Comparison of ENCODE assay signal across 17 cellular contexts in the genomic region with DNA sequence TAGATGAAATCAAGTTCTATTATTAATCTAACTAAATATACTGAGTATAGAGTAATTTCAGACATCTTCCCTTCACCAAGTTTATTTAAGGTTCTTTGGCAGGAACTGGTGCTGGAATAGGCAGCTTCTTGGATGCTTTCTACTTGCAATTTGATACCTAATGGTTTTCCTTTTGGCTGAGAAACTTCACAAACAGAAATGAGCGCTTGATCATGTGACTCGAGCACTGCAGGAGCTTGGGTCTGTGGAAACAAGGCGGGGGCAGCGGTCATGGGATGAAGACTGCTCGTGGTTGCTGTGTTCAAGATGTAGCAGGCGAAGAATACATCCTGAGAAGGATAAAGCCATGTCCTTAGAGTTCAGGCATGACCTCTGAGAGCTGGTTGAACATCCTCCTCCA.
DNase-seq lines count a peak whose midpoint lies in the region; ATAC-seq and TF ChIP-seq lines count a peak whose summit lies in the region.
"Had no signal": no experiment of that assay in that cellular context is flagged by ENCODE, and none has a peak within 500 bp of the region (broad histone marks: within the 10 kb centered on the region; RNA-seq: fewer than 3 reads in every experiment).

No MANE protein-coding gene starts in this region.

- H3K27ac ChIP-seq in heart left ventricle, result peak overlapping the region in 8 of 12 donors; percentile 55 to 88 (median 67)
- peak overlapping the region; percentile 98 for H3K27ac ChIP-seq in brain microvascular endothelial cell
- H3K27ac ChIP-seq in mesenchymal stem cell (ENCODE audit: low read length, poor library complexity, severe bottlenecking), result no peak overlapping the region
- H3K27ac ChIP-seq in upper lobe of right lung, result peak overlapping the region; percentile 78
- H3K27ac ChIP-seq: prostate gland had no signal

- WGBS in heart left ventricle, 4 donors, result 89 to 94% (median 92%) methylated on average over 6 of the region's 6 CpGs
- 96% methylated on average over 6 of the region's 6 CpGs for WGBS in mesenchymal stem cell

- H3K27ac Mint-ChIP-seq in stimulated activated naive B cell treated with anti-CD40 and anti-IgM and Interleukin-4, amounts not matched to agents 10 μg/mL and 1 μg/mL and 100 μg/mL, for 72 hours, result no peak overlapping the region
- H3K27ac Mint-ChIP-seq: activated CD4-positive, alpha-beta T cell treated with anti-CD3 and anti-CD28 coated beads, Interleukin-2, amount 10 ng/mL, durations not matched to agents 24 days and 14 days; activated T-helper 17 cell treated with anti-CD3 and anti-CD28 coated beads, Interleukin-2, amount 50 U/mL, for 72 hours had no signal

- H3K4me1 Mint-ChIP-seq in stimulated activated naive B cell treated with anti-CD40 and anti-IgM and Interleukin-4, amounts not matched to agents 10 μg/mL and 1 μg/mL and 100 μg/mL, for 72 hours, result peaks cover 4 to 8% of the 10 kb centered on the region in 2 donors

- TF ChIP-seq CTCF in heart left ventricle (IDR thresholded peaks at IDR 0.05) (no peak), brain microvascular endothelial cell (IDR thresholded peaks at IDR 0.05; ENCODE audit: low read depth, low read length, missing control alignments) (no peak), upper lobe of right lung (IDR thresholded peaks at IDR 0.05) (no peak)

- in situ Hi-C loops in brain microvascular endothelial cell (cut with HindIII; ENCODE audit: low pct_ligation_motif_present, low sequenced_read_pairs), result no loop called here

- H3K4me3 ChIP-seq in heart left ventricle (no peak overlapping the region), brain microvascular endothelial cell (ENCODE audit: low read depth, low read length) (no peak overlapping the region), mesenchymal stem cell (ENCODE audit: insufficient read depth in 1 of 2, low read depth in 1 of 2, low read length in 2 of 2) (no peak overlapping the region), upper lobe of right lung (no peak overlapping the region)
- H3K4me3 ChIP-seq: prostate gland, testis had no signal

- H3K4me1 ChIP-seq in heart left ventricle (peaks cover 0 to 40% (median 0%) of the 10 kb centered on the region in 12 donors), mesenchymal stem cell (ENCODE audit: control insufficient read depth, insufficient read depth, low read depth, low read length) (peaks cover 5% of the 10 kb centered on the region), upper lobe of right lung (peaks cover 6% of the 10 kb centered on the region)
- H3K4me1 ChIP-seq: prostate gland, testis had no signal

- H3K79me1 ChIP-seq in mesenchymal stem cell (replicated peaks; ENCODE audit: low read length, poor library complexity, severe bottlenecking), result no peaks in the 10 kb centered on the region

- H3K36me3 ChIP-seq in heart left ventricle, result no peaks in the 10 kb centered on the region
- H3K36me3 ChIP-seq in brain microvascular endothelial cell (replicated peaks), result no peaks in the 10 kb centered on the region
- H3K36me3 ChIP-seq in mesenchymal stem cell (ENCODE audit: control insufficient read depth in 1 of 2, insufficient read depth in 2 of 2, low read depth in 1 of 2, low read length in 2 of 2), result no peaks in the 10 kb centered on the region
- H3K36me3 ChIP-seq in upper lobe of right lung, result no peaks in the 10 kb centered on the region
- H3K36me3 ChIP-seq: prostate gland had no signal

- H3K4me3 Mint-ChIP-seq in stimulated activated naive B cell treated with anti-CD40 and anti-IgM and Interleukin-4, amounts not matched to agents 10 μg/mL and 1 μg/mL and 100 μg/mL, for 72 hours, result no peak overlapping the region
- H3K4me3 Mint-ChIP-seq: activated CD4-positive, alpha-beta T cell treated with anti-CD3 and anti-CD28 coated beads, Interleukin-2, amount 10 ng/mL, durations not matched to agents 24 days and 14 days; activated T-helper 17 cell treated with anti-CD3 and anti-CD28 coated beads, Interleukin-2, amount 50 U/mL, for 72 hours had no signal

- H2AK5ac ChIP-seq in mesenchymal stem cell (ENCODE audit: low read length, severe bottlenecking), result no peak overlapping the region

- H3K23ac ChIP-seq in mesenchymal stem cell (ENCODE audit: low read length in 2 of 2), result peak overlapping the region in 1 of 2 experiments; percentile 77

- no peaks in the 10 kb centered on the region for H3K27me3 ChIP-seq in heart left ventricle
- no peaks in the 10 kb centered on the region for H3K27me3 ChIP-seq in brain microvascular endothelial cell (replicated peaks)
- H3K27me3 ChIP-seq in mesenchymal stem cell (ENCODE audit: control insufficient read depth in 1 of 2, insufficient read depth in 1 of 2, low read length in 2 of 2), result peaks cover 0 to 13% of the 10 kb centered on the region in 2 experiments
- no peaks in the 10 kb centered on the region for H3K27me3 ChIP-seq in upper lobe of right lung
- H3K27me3 ChIP-seq: foreskin keratinocyte, testis had no signal

- H3K9me3 ChIP-seq in heart left ventricle (no peaks in the 10 kb centered on the region), mesenchymal stem cell (ENCODE audit: control insufficient read depth, low read length) (no peaks in the 10 kb centered on the region), upper lobe of right lung (no peaks in the 10 kb centered on the region)
- H3K9me3 ChIP-seq: prostate gland, testis had no signal

- no peaks in the 10 kb centered on the region for H3K36me3 Mint-ChIP-seq in stimulated activated naive B cell treated with anti-CD40 and anti-IgM and Interleukin-4, amounts not matched to agents 10 μg/mL and 1 μg/mL and 100 μg/mL, for 72 hours

- peak overlapping the region; percentile 30 for H4K8ac ChIP-seq in mesenchymal stem cell (ENCODE audit: low read length)

- no peak overlapping the region for H2AFZ ChIP-seq in mesenchymal stem cell (ENCODE audit: low read depth, low read length)

- H3K9me3 Mint-ChIP-seq in stimulated activated naive B cell treated with anti-CD40 and anti-IgM and Interleukin-4, amounts not matched to agents 10 μg/mL and 1 μg/mL and 100 μg/mL, for 72 hours, result no peaks in the 10 kb centered on the region
- H3K9me3 Mint-ChIP-seq: activated CD4-positive, alpha-beta T cell treated with anti-CD3 and anti-CD28 coated beads, Interleukin-2, amount 10 ng/mL, durations not matched to agents 24 days and 14 days; activated T-helper 17 cell treated with anti-CD3 and anti-CD28 coated beads, Interleukin-2, amount 50 U/mL, for 72 hours had no signal

- intact Hi-C loops in heart left ventricle (cut with DNase I), result loop anchor here in 6 of 10 donors (5.0 to 10.0 kb wide), 3 partner anchors 159 to 469 kb away; no protein-coding TSS in a partner anchor
- intact Hi-C loops in Right ventricle myocardium inferior (cut with DNase I), result loop anchor here (10.0 kb wide), 1 partner anchor 339 kb away; no protein-coding TSS in a partner anchor
- intact Hi-C loops in upper lobe of right lung (cut with DNase I), result no loop called here

- ATAC-seq in heart left ventricle (no peak), Right ventricle myocardium inferior (no peak), upper lobe of right lung (no peak), GM21737 (IDR thresholded peaks at IDR 0.05; ENCODE audit: unreplicated experiment) (no peak)
- no peak for ATAC-seq in stimulated activated naive B cell treated with anti-CD40 and anti-IgM and Interleukin-4, amounts not matched to agents 10 μg/mL and 1 μg/mL and 100 μg/mL, for 72 hours (replicated peaks)
- ATAC-seq: activated T-helper 17 cell treated with anti-CD3 and anti-CD28 coated beads, Interleukin-2, amount 50 U/mL, for 72 hours; left lobe of liver had no signal

- H2BK12ac ChIP-seq in mesenchymal stem cell (ENCODE audit: low read length in 2 of 2), result peak overlapping the region; percentile 71 to 100

- peak overlapping the region; percentile 40 for H4K91ac ChIP-seq in mesenchymal stem cell (ENCODE audit: low read length)

- peak overlapping the region; percentile 19 to 97 for H3K4ac ChIP-seq in mesenchymal stem cell (ENCODE audit: low read depth in 1 of 2, low read length in 2 of 2)

- H2BK120ac ChIP-seq in mesenchymal stem cell (ENCODE audit: low read depth, low read length), result peak overlapping the region; percentile 71

- no peak overlapping the region for H2BK5ac ChIP-seq in mesenchymal stem cell (ENCODE audit: low read depth, low read length, poor library complexity, severe bottlenecking)

- DNase-seq in heart left ventricle (no peak), Right ventricle myocardium inferior (ENCODE audit: missing footprints) (no peak), brain microvascular endothelial cell (peak; percentile 81), mesenchymal stem cell (peak; percentile 40), upper lobe of right lung (peak; percentile 51), T1000 (lab: John Stamatoyannopoulos, UW) (no peak)
- no peak for DNase-seq in stimulated activated naive B cell treated with anti-CD40 and anti-IgM and Interleukin-4, amounts not matched to agents 10 μg/mL and 1 μg/mL and 100 μg/mL, for 72 hours
- DNase-seq: activated CD4-positive, alpha-beta T cell treated with anti-CD3 and anti-CD28 coated beads, Interleukin-2, amount 10 ng/mL, durations not matched to agents 24 days and 14 days; central memory CD4-positive, alpha-beta T cell; foreskin keratinocyte; NCI-H1105; NCI-H82; testis had no signal

- no peak for TF ChIP-seq POLR2A in heart left ventricle (IDR thresholded peaks at IDR 0.05)

- peak overlapping the region; percentile 62 for H2BK15ac ChIP-seq in mesenchymal stem cell (ENCODE audit: low read depth, poor library complexity, severe bottlenecking)

- H3K9ac ChIP-seq in mesenchymal stem cell (ENCODE audit: low read length), result no peak overlapping the region

- peak overlapping the region; percentile 37 to 81 for H3K18ac ChIP-seq in mesenchymal stem cell (ENCODE audit: low read depth in 1 of 2, low read length in 2 of 2)

- peaks cover 0 to 5% of the 10 kb centered on the region in 2 donors for H3K27me3 Mint-ChIP-seq in stimulated activated naive B cell treated with anti-CD40 and anti-IgM and Interleukin-4, amounts not matched to agents 10 μg/mL and 1 μg/mL and 100 μg/mL, for 72 hours
- H3K27me3 Mint-ChIP-seq: activated CD4-positive, alpha-beta T cell treated with anti-CD3 and anti-CD28 coated beads, Interleukin-2, amount 10 ng/mL, durations not matched to agents 24 days and 14 days had no signal

- H3K4me2 ChIP-seq in mesenchymal stem cell (ENCODE audit: low read length, poor library complexity, severe bottlenecking), result no peak overlapping the region

- peak overlapping the region in 1 of 2 experiments; percentile 13 for H3K14ac ChIP-seq in mesenchymal stem cell (ENCODE audit: low read length in 2 of 2)

Comparison
In these comparisons a context has a peak if more than half of its experiments do, and no peak if none do; other contexts are left out.
1. DNase-seq: peak in brain microvascular endothelial cell (single experiment), mesenchymal stem cell (single experiment) and upper lobe of right lung (single experiment); none in heart left ventricle (0 of 5), Right ventricle myocardium inferior (single experiment), stimulated activated naive B cell treated with anti-CD40 and anti-IgM and Interleukin-4, amounts not matched to agents 10 μg/mL and 1 μg/mL and 100 μg/mL, for 72 hours (single experiment) and T1000 (single experiment).